Comparison of ENCODE assay signal across 1 cellular context in genomic region chr5:72290356-72291133, GRCh38.
TF ChIP-seq lines count a peak whose summit lies in the region.

No MANE protein-coding gene starts in this region.

TF ChIP-seq in IMR-90, 13 proteins besides CTCF, POLR2A, EP300 and RAD21:
- TF ChIP-seq RCOR1 (IDR thresholded peaks at IDR 0.05; ENCODE audit: insufficient replicate concordance, low read length): no peak
- no peak for TF ChIP-seq MXI1 (IDR thresholded peaks at IDR 0.05; ENCODE audit: borderline replicate concordance, low read depth, low read length)
- TF ChIP-seq MAFK (IDR thresholded peaks at IDR 0.05; ENCODE audit: low read depth, low read length): no peak
- TF ChIP-seq CHD1 (IDR thresholded peaks at IDR 0.05; ENCODE audit: low read depth, low read length): no peak
- TF ChIP-seq NFE2L2 (IDR thresholded peaks at IDR 0.05; ENCODE audit: low read depth, low read length): no peak
- no peak for TF ChIP-seq FOS (IDR thresholded peaks at IDR 0.05; ENCODE audit: low read depth, low read length)
- TF ChIP-seq CEBPB (IDR thresholded peaks at IDR 0.05; ENCODE audit: low read depth, low read length): no peak
